In the genomic region with DNA sequence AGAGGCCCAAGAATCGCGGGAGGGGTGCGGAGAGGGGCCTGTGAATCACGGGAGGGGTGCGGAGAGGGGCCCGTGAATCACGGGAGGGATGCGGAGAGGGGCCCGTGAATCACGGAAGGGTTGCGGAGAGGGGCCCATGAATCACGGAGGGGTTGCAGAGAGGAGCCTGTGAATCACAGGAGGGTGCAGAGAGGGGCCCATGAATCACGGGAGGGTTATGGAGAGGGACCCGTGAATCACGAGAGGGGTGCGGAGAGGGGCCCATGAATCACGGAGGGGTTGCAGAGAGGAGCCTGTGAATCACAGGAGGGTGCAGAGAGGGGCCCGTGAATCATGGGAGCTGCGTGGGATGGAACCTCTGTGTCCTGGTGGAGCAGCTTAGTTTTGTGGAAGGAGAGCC, we compare ENCODE assay signal across 4 cellular contexts. TPM values are rescaled to one million over a fixed set of nuclear protein-coding genes. Genes with fewer than 3 reads are reported as not detected.
"Had no signal": no experiment of that assay in that cellular context is flagged by ENCODE, and none has a peak within 500 bp of the region (broad histone marks: within the 10 kb centered on the region; RNA-seq: fewer than 3 reads in every experiment).

No MANE protein-coding gene starts in this region.

RNA-seq across cellular contexts. Expression of gene AJAP1, which starts 12.3 kb away (rescaled TPM):
- total RNA-seq: activated CD8-positive, alpha-beta T cell treated with anti-CD3 and anti-CD28 coated beads, Interleukin-2, amount 10 ng/mL, durations not matched to agents 7 days and 5 days; activated naive CD8-positive, alpha-beta T cell treated with anti-CD3 and anti-CD28 coated beads, Interleukin-2, amount 10 ng/mL, durations not matched to agents 7 days and 5 days; OCI-LY7; SK-MEL-5 had no signal
